In the genomic region with DNA sequence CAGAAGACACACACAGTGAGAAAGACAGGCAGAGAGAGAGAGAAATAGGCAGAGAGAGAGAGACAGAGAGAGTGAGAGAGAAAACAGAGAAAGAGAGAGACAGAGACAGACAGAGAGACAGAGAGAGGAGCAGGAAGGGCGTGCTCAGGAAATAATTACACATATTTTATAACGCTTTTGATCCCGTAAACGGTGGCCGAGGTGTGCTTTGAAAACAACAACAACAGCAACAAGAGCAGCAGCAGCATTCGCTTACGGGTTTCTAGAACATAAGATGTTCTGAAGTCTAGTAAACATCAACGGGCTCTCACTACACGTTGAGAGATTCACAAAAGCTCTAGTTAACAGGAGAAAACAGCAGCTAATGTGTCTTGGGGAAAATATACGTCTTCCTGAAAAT, we compare ENCODE assay signal across 14 cellular contexts.
A peak's percentile ranks its signal among the peaks of the same experiment; 100 is the strongest.
DNase-seq lines count a peak whose midpoint lies in the region; ATAC-seq, FAIRE-seq and TF ChIP-seq lines count a peak whose summit lies in the region.
"Had no signal": no experiment of that assay in that cellular context is flagged by ENCODE, and none has a peak within 500 bp of the region (broad histone marks: within the 10 kb centered on the region; RNA-seq: fewer than 3 reads in every experiment).

No MANE protein-coding gene starts in this region.

- peak overlapping the region; percentile 96 for H2AK5ac ChIP-seq in H1 (ENCODE audit: low read depth, low read length)

- H3K14ac ChIP-seq in H1 (ENCODE audit: insufficient read length) = no peak overlapping the region

- H2BK5ac ChIP-seq in H1 (ENCODE audit: low read depth, low read length) = peak overlapping the region; percentile 95

- intact Hi-C loops in heart left ventricle (cut with DNase I) (loop anchor here in 4 of 10 donors (5.0 to 10.0 kb wide), 4 partner anchors 177 to 1577 kb away; no protein-coding TSS in a partner anchor), cardiac septum (cut with DNase I) (no loop called here), vagina (cut with DNase I) (no loop called here)

- H2BK12ac ChIP-seq in H1 (ENCODE audit: low read depth, low read length) = peak overlapping the region; percentile 96

- peak overlapping the region; percentile 55 for H2AFZ ChIP-seq in H1 (ENCODE audit: low read length)
- peak overlapping the region; percentile 62 for H2AFZ ChIP-seq in neural cell (ENCODE audit: low read depth, low read length)

- H3K4me3 ChIP-seq in heart left ventricle (peak overlapping the region in 9 of 12 donors; percentile 19 to 49 (median 42)), H1 (ENCODE audit: extremely low read depth in 1 of 4, insufficient read depth in 2 of 4, low read depth in 3 of 4, low read length in 4 of 4) (peak overlapping the region in 1 of 4 experiments; percentile 50; a peak in 2 of 8 replicates), neural cell (ENCODE audit: low read length) (peak overlapping the region; percentile 40), vagina (peak overlapping the region; percentile 32 to 37)
- H3K4me3 ChIP-seq: colonic mucosa had no signal

- no peaks in the 10 kb centered on the region for H3K9me3 Mint-ChIP-seq in activated T-cell treated with anti-CD3 and anti-CD28 coated beads, Interleukin-2, amount 50 U/mL, for 4 hours
- H3K9me3 Mint-ChIP-seq in stimulated activated naive CD8-positive, alpha-beta T cell treated with anti-CD3 and anti-CD28 coated beads, Interleukin-15, amount 100 ng/mL, for 72 hours = no peaks in the 10 kb centered on the region

- no peak overlapping the region for H2BK15ac ChIP-seq in H1 (ENCODE audit: low read length)

- peak overlapping the region; percentile 61; the same call in 1 of the 2 replicates for H2BK20ac ChIP-seq in H1 (ENCODE audit: low read length)

- no peak for TF ChIP-seq RAD21 in H1 (IDR thresholded peaks at IDR 0.05 in 1 of 2, conservative IDR thresholded peaks at IDR 0.05 in 1 of 2; ENCODE audit: low read depth in 2 of 2, low read length in 2 of 2)
- no peak for TF ChIP-seq RAD21 in neural cell (conservative IDR thresholded peaks at IDR 0.05)

- H3K9me3 ChIP-seq in heart left ventricle (no peaks in the 10 kb centered on the region), H1 (ENCODE audit: insufficient read depth in 2 of 2, low read depth in 1 of 2, low read length in 1 of 2) (no peaks in the 10 kb centered on the region), neural cell (ENCODE audit: low read length) (no peaks in the 10 kb centered on the region), vagina (no peaks in the 10 kb centered on the region)
- H3K9me3 ChIP-seq: colonic mucosa had no signal

- H2BK120ac ChIP-seq in H1 (replicated peaks; ENCODE audit: low read depth, low read length) = peak overlapping the region; percentile 97

- H3K18ac ChIP-seq in H1 (ENCODE audit: extremely low read depth, low read length) = peak overlapping the region; percentile 60

- CTCF ChIA-PET in H1 (lab: Charles Lee; ENCODE audit: partially characterized antibody) = interaction anchor here (0.6 kb wide), 1 partner anchor 589 kb away, joined by 3 read pairs; no protein-coding TSS in a partner anchor

- H3K27me3 ChIP-seq in heart left ventricle = peaks cover 0 to 44% (median 5%) of the 10 kb centered on the region in 9 donors
- no peaks in the 10 kb centered on the region for H3K27me3 ChIP-seq in H1 (replicated peaks in 1 of 4; ENCODE audit: control insufficient read depth in 3 of 4, extremely low read depth in 1 of 4, insufficient read depth in 3 of 4, low read length in 3 of 4)
- H3K27me3 ChIP-seq in neural cell (ENCODE audit: insufficient read depth, low read depth, low read length) = no peaks in the 10 kb centered on the region
- no peaks in the 10 kb centered on the region for H3K27me3 ChIP-seq in vagina
- H3K27me3 ChIP-seq: colonic mucosa had no signal

- no peak overlapping the region for H4K8ac ChIP-seq in H1 (ENCODE audit: extremely low read depth, insufficient read depth, low read length)

- no peak overlapping the region for H3K27ac ChIP-seq in heart left ventricle
- H3K27ac ChIP-seq in H1 (ENCODE audit: low read depth, low read length) = peak overlapping the region; percentile 83
- peak overlapping the region; percentile 71 for H3K27ac ChIP-seq in neural cell (ENCODE audit: low read length)
- no peak overlapping the region for H3K27ac ChIP-seq in vagina
- H3K27ac ChIP-seq: colonic mucosa had no signal

- no peak for ATAC-seq in heart left ventricle
- ATAC-seq in activated T-cell treated with anti-CD3 and anti-CD28 coated beads, Interleukin-2, amount 50 U/mL, for 4 hours = no peak
- no peak for ATAC-seq in stimulated activated naive CD8-positive, alpha-beta T cell treated with anti-CD3 and anti-CD28 coated beads, Interleukin-15, amount 100 ng/mL, for 72 hours
- ATAC-seq in HG02642 (IDR thresholded peaks at IDR 0.05; ENCODE audit: poor library complexity, unreplicated experiment) = no peak

- H3K4me2 ChIP-seq in H1 (ENCODE audit: insufficient read depth in 1 of 2, low read depth in 2 of 2, low read length in 2 of 2) (peak overlapping the region; percentile 57 to 68), neural cell (ENCODE audit: low read length) (no peak overlapping the region)

- H3K36me3 ChIP-seq in heart left ventricle = no peaks in the 10 kb centered on the region
- H3K36me3 ChIP-seq in H1 (ENCODE audit: control insufficient read depth in 2 of 4, insufficient read depth in 4 of 4, low read length in 3 of 4) = no peaks in the 10 kb centered on the region
- no peaks in the 10 kb centered on the region for H3K36me3 ChIP-seq in neural cell (ENCODE audit: insufficient read depth, low read length)
- no peaks in the 10 kb centered on the region for H3K36me3 ChIP-seq in vagina
- H3K36me3 ChIP-seq: colonic mucosa had no signal

- no peak for FAIRE-seq in H1 (lab: Jason Lieb, UNC)

- H3K9me2 ChIP-seq in neural cell (ENCODE audit: insufficient read depth, low read length) = no peaks in the 10 kb centered on the region

- no peaks in the 10 kb centered on the region for H3K36me3 Mint-ChIP-seq in activated T-cell treated with anti-CD3 and anti-CD28 coated beads, Interleukin-2, amount 50 U/mL, for 4 hours (ENCODE audit: insufficient read depth)

- H3K9ac ChIP-seq in H1 (replicated peaks in 1 of 4; ENCODE audit: extremely low read depth in 1 of 4, low read depth in 3 of 4, low read length in 3 of 4) (peak overlapping the region in 3 of 4 experiments; percentile 19 to 65 (median 62); a peak in 5 of 7 replicates), neural cell (ENCODE audit: low read length) (peak overlapping the region; percentile 57)

- no peak for DNase-seq in heart left ventricle
- no peak for DNase-seq in cardiac septum (ENCODE audit: low spot score)
- peak in 1 of 2 experiments; percentile 38 for DNase-seq in H1 (ENCODE audit: low read depth in 1 of 2, low spot score in 2 of 2)
- DNase-seq in vagina (ENCODE audit: extremely low spot score in 2 of 2) = no peak
- no peak for DNase-seq in activated T-cell treated with anti-CD3 and anti-CD28 coated beads, Interleukin-2, amount 50 U/mL, for 4 hours
- no peak for DNase-seq in stimulated activated naive CD8-positive, alpha-beta T cell treated with anti-CD3 and anti-CD28 coated beads, Interleukin-15, amount 100 ng/mL, for 72 hours
- DNase-seq: ACHN; activated CD4-positive, alpha-beta T cell treated with anti-CD3 and anti-CD28 coated beads for 48 hours; activated gamma-delta T cell; colonic mucosa; NCI-H146; NCI-H774 had no signal

- H4K91ac ChIP-seq in H1 (replicated peaks; ENCODE audit: insufficient read length, low read length) = peak overlapping the region; percentile 80

- TF ChIP-seq POLR2A in heart left ventricle (IDR thresholded peaks at IDR 0.05) (no peak), H1 (IDR thresholded peaks at IDR 0.05; ENCODE audit: control extremely low read depth in 1 of 2, low read depth in 2 of 2, low read length in 2 of 2) (no peak), vagina (IDR thresholded peaks at IDR 0.05) (no peak)

- H3K79me1 ChIP-seq in H1 (ENCODE audit: low read depth, low read length) = no peaks in the 10 kb centered on the region

- POLR2A ChIA-PET in H1 (lab: Charles Lee; ENCODE audit: partially characterized antibody) = interaction anchor here (1.5 kb wide), 1 partner anchor 21 kb away, joined by 4 read pairs; no protein-coding TSS in a partner anchor

- H3K4me1 Mint-ChIP-seq in activated T-cell treated with anti-CD3 and anti-CD28 coated beads, Interleukin-2, amount 50 U/mL, for 4 hours (ENCODE audit: low read depth) = peaks cover 2% of the 10 kb centered on the region
- no peaks in the 10 kb centered on the region for H3K4me1 Mint-ChIP-seq in stimulated activated naive CD8-positive, alpha-beta T cell treated with anti-CD3 and anti-CD28 coated beads, Interleukin-15, amount 100 ng/mL, for 72 hours

- H3K56ac ChIP-seq in H1 (replicated peaks; ENCODE audit: insufficient read length, low read depth, low read length) = no peak overlapping the region

- no peak for TF ChIP-seq CTCF in heart left ventricle (IDR thresholded peaks at IDR 0.05)
- TF ChIP-seq CTCF in H1 (IDR thresholded peaks at IDR 0.05; ENCODE audit: control extremely low read depth in 1 of 3, insufficient read depth in 1 of 3, low read depth in 1 of 3, low read length in 3 of 3) = no peak
- no peak for TF ChIP-seq CTCF in neural cell (IDR thresholded peaks at IDR 0.05; ENCODE audit: poor library complexity, severe bottlenecking)
- TF ChIP-seq CTCF in vagina (IDR thresholded peaks at IDR 0.05) = no peak

- peak overlapping the region; percentile 26 for H4K5ac ChIP-seq in H1 (ENCODE audit: insufficient read length, low read depth, low read length)

- H3K4me1 ChIP-seq in heart left ventricle (peaks cover 0 to 13% (median 3%) of the 10 kb centered on the region in 12 donors), H1 (replicated peaks in 1 of 4; ENCODE audit: control insufficient read depth in 3 of 4, insufficient read depth in 4 of 4, low read length in 3 of 4) (peaks cover 4 to 16% (median 7%) of the 10 kb centered on the region in 4 experiments; a peak in 6 of 7 replicates), vagina (no peaks in the 10 kb centered on the region)
- H3K4me1 ChIP-seq: colonic mucosa had no signal

- H3K27ac Mint-ChIP-seq in stimulated activated naive CD8-positive, alpha-beta T cell treated with anti-CD3 and anti-CD28 coated beads, Interleukin-15, amount 100 ng/mL, for 72 hours = no peak overlapping the region

- peaks cover 3% of the 10 kb centered on the region for H3K27me3 Mint-ChIP-seq in activated T-cell treated with anti-CD3 and anti-CD28 coated beads, Interleukin-2, amount 50 U/mL, for 4 hours (ENCODE audit: low read depth)
- no peaks in the 10 kb centered on the region for H3K27me3 Mint-ChIP-seq in stimulated activated naive CD8-positive, alpha-beta T cell treated with anti-CD3 and anti-CD28 coated beads, Interleukin-15, amount 100 ng/mL, for 72 hours

- H3F3A ChIP-seq in neural cell (ENCODE audit: insufficient read depth, low read length, poor library complexity, severe bottlenecking) = no peaks in the 10 kb centered on the region

- H3K4me3 Mint-ChIP-seq in activated T-cell treated with anti-CD3 and anti-CD28 coated beads, Interleukin-2, amount 50 U/mL, for 4 hours = no peak overlapping the region
- H3K4me3 Mint-ChIP-seq in stimulated activated naive CD8-positive, alpha-beta T cell treated with anti-CD3 and anti-CD28 coated beads, Interleukin-15, amount 100 ng/mL, for 72 hours = no peak overlapping the region

- no peak overlapping the region for H3K23ac ChIP-seq in H1 (ENCODE audit: insufficient read length)

- H3K23me2 ChIP-seq in H1 (ENCODE audit: low read depth, low read length) = no peaks in the 10 kb centered on the region; the same call in 1 of the 2 replicates

- H3K4ac ChIP-seq in H1 (replicated peaks; ENCODE audit: insufficient read length, low read depth, low read length) = no peak overlapping the region

- H3K79me2 ChIP-seq in H1 (ENCODE audit: control insufficient read depth in 1 of 2, insufficient read depth in 2 of 2, low read length in 2 of 2) = no peaks in the 10 kb centered on the region
- H3K79me2 ChIP-seq in neural cell (replicated peaks; ENCODE audit: insufficient read depth, low read length) = no peaks in the 10 kb centered on the region

- no peaks in the 10 kb centered on the region for H4K20me1 ChIP-seq in H1 (replicated peaks in 1 of 2; ENCODE audit: control insufficient read depth in 1 of 2, insufficient read depth in 2 of 2, low read length in 2 of 2)
- no peaks in the 10 kb centered on the region for H4K20me1 ChIP-seq in neural cell (ENCODE audit: insufficient read depth)

- TF ChIP-seq EP300 in H1 (IDR thresholded peaks at IDR 0.05; ENCODE audit: borderline replicate concordance in 1 of 2, low read depth in 2 of 2, low read length in 2 of 2) (no peak), neural cell (conservative IDR thresholded peaks at IDR 0.05; ENCODE audit: poor library complexity, severe bottlenecking) (no peak)

- WGBS in heart left ventricle, 4 donors = 34 to 46% (median 42%) methylated on average over 10 of the region's 10 CpGs
- WGBS in H1 (ENCODE audit: extremely low coverage in 1 of 2, insufficient coverage in 1 of 2, insufficient read length in 1 of 2, insufficient replicate concordance in 2 of 2, low coverage in 1 of 2, low lambda C conversion rate in 2 of 2, missing lambda C conversion rate in 1 of 2), 2 experiments = 37% methylated on average over 10 of the region's 10 CpGs; no CpG with 5 or more reads in 1 of the 2 experiments

Comparison
In these comparisons a context has a peak if more than half of its experiments do, and no peak if none do; other contexts are left out.
1. H3K27ac ChIP-seq: peak in H1 (single experiment) and neural cell (single experiment); none in heart left ventricle (0 of 12) and vagina (single experiment).